In genomic region chr1:205071028-205071409, GRCh38 we compare ENCODE assay signal across 23 cellular contexts. TPM values are rescaled to one million over a fixed set of nuclear protein-coding genes. Genes with fewer than 3 reads are reported as not detected.
"Had no signal": no experiment of that assay in that cellular context is flagged by ENCODE, and none has a peak within 500 bp of the region (broad histone marks: within the 10 kb centered on the region; RNA-seq: fewer than 3 reads in every experiment).

No MANE protein-coding gene starts in this region.

- ATAC-seq: effector memory CD8-positive, alpha-beta T cell; gastroesophageal sphincter; left cardiac atrium; lower lobe of right lung; natural killer cell treated with Interleukin-12 subunit alpha and Interleukin-12 subunit beta and Interleukin-15 and Interleukin-18, amount 100 ng/mL, for 72 hours had no signal

- H3K4me1 ChIP-seq: lower lobe of right lung, testis had no signal

- H3K27me3 Mint-ChIP-seq: effector memory CD8-positive, alpha-beta T cell had no signal

- H3K36me3 ChIP-seq: esophagus squamous epithelium, gastroesophageal sphincter, left ventricle myocardium inferior, lower lobe of right lung, neutrophil, ovary, right atrium auricular region, sigmoid colon had no signal

- H3K4me3 Mint-ChIP-seq: effector memory CD8-positive, alpha-beta T cell; immature natural killer cell; memory B cell; natural killer cell treated with Interleukin-12 subunit alpha and Interleukin-12 subunit beta and Interleukin-15 and Interleukin-18, amount 100 ng/mL, for 72 hours had no signal

- H3K4me1 Mint-ChIP-seq: immature natural killer cell, memory B cell had no signal

- H3K27ac Mint-ChIP-seq: effector memory CD8-positive, alpha-beta T cell; immature natural killer cell; memory B cell; natural killer cell treated with Interleukin-12 subunit alpha and Interleukin-12 subunit beta and Interleukin-15 and Interleukin-18, amount 100 ng/mL, for 72 hours had no signal

- H3K27ac ChIP-seq: esophagus squamous epithelium, gastroesophageal sphincter, left ventricle myocardium inferior, lower lobe of right lung, neutrophil, ovary, right atrium auricular region, sigmoid colon, skin epidermis, testis, tibial nerve had no signal

- H3K27me3 ChIP-seq: esophagus squamous epithelium, gastroesophageal sphincter, neutrophil, ovary, right atrium auricular region, sigmoid colon, testis, tibial nerve had no signal

- H3K9me3 ChIP-seq: esophagus squamous epithelium, gastroesophageal sphincter, left ventricle myocardium inferior, lower lobe of right lung, neutrophil, ovary, right atrium auricular region, sigmoid colon, testis, tibial nerve had no signal

- H3K36me3 Mint-ChIP-seq: immature natural killer cell; memory B cell; natural killer cell treated with Interleukin-12 subunit alpha and Interleukin-12 subunit beta and Interleukin-15 and Interleukin-18, amount 100 ng/mL, for 72 hours had no signal

- H3K4me3 ChIP-seq: esophagus squamous epithelium, gastroesophageal sphincter, left ventricle myocardium inferior, lower lobe of right lung, ovary, right atrium auricular region, sigmoid colon, skin epidermis, testis, tibial nerve had no signal

- DNase-seq: central memory CD4-positive, alpha-beta T cell; effector memory CD8-positive, alpha-beta T cell; esophagus squamous epithelium; foreskin fibroblast; immature natural killer cell; kidney; left cardiac atrium; left ventricle myocardium inferior; lower lobe of right lung; midbrain; ovary; sigmoid colon; stimulated activated CD4-positive, alpha-beta T cell treated with anti-CD3 and anti-CD28 coated beads, Interleukin-12 subunit alpha, Interleukin-12 subunit beta, amount 100 ng/mL, for 4 hours; stimulated activated naive CD4-positive, alpha-beta T cell treated with Interleukin-2 at 50 U/mL for 16 hours; testis had no signal

RNA-seq across cellular contexts. Expression of gene CNTN2, which starts 28.0 kb away (rescaled TPM):
- total RNA-seq: epithelial cell of proximal tubule; lower lobe of right lung; natural killer cell treated with Interleukin-12 subunit alpha and Interleukin-12 subunit beta and Interleukin-15 and Interleukin-18, amount 100 ng/mL, for 72 hours had no signal
- polyA plus RNA-seq: immature natural killer cell had no signal
